Comparison of ENCODE assay signal across 16 cellular contexts in genomic region chr1:232440325-232441059, GRCh38.
A peak's percentile ranks its signal among the peaks of the same experiment; 100 is the strongest.
DNase-seq lines count a peak whose midpoint lies in the region; ATAC-seq and TF ChIP-seq lines count a peak whose summit lies in the region.
"Had no signal": no experiment of that assay in that cellular context is flagged by ENCODE, and none has a peak within 500 bp of the region (broad histone marks: within the 10 kb centered on the region; RNA-seq: fewer than 3 reads in every experiment).

No MANE protein-coding gene starts in this region.

- H3K27ac Mint-ChIP-seq in activated T-helper 1 cell treated with anti-CD3 and anti-CD28 coated beads, Interleukin-12 subunit alpha, Interleukin-12 subunit beta, Interleukin-2, Interleukin-4 antibody, amounts not matched to agents 30 ng/mL and 10 ng/mL and 1 ng/mL, durations not matched to agents 14 hours and 24 hours and 36 hours, result no peak overlapping the region
- H3K27ac Mint-ChIP-seq: activated T-helper 2 cell treated with anti-CD3 and anti-CD28 coated beads, Interferon-gamma antibody, Interleukin-2, Interleukin-4, amounts not matched to agents 10 μg/mL and 5 μg/mL and 100 μg/mL, durations not matched to agents 14 hours and 24 hours and 36 hours; GM23338; nephron progenitor cell had no signal

- DNase-seq in GM12864 (ENCODE audit: low read depth) (peak; percentile 39), MG63 (peak; percentile 46), epithelial cell of esophagus (ENCODE audit: low read depth) (peak; percentile 36), NCI-H1092 (lab: John Stamatoyannopoulos, UW) (no peak)
- DNase-seq in activated T-helper 1 cell treated with anti-CD3 and anti-CD28 coated beads, Interleukin-12 subunit alpha, Interleukin-12 subunit beta, Interleukin-2, Interleukin-4 antibody, amounts not matched to agents 30 ng/mL and 10 ng/mL and 1 ng/mL, durations not matched to agents 14 hours and 24 hours and 36 hours (ENCODE audit: low spot score), result no peak
- DNase-seq: AML-193; NCI-H1417 treated with DMSO at 0.1 percent for 48 hours; nephron progenitor cell; stimulated activated CD4-positive, alpha-beta T cell treated with anti-CD3 and anti-CD28 coated beads, Interleukin-15, amount 100 ng/mL, for 24 hours; substantia nigra had no signal

- H3K27me3 ChIP-seq in MG63, result no peaks in the 10 kb centered on the region
- H3K27me3 ChIP-seq: SJSA1 had no signal

- no peak for TF ChIP-seq CTCF in GM12864 (IDR thresholded peaks at IDR 0.05; ENCODE audit: low read depth, low read length, missing control alignments)
- no peak for TF ChIP-seq CTCF in epithelial cell of esophagus (IDR thresholded peaks at IDR 0.05; ENCODE audit: insufficient read depth, low read depth, low read length, missing control alignments)

- H3K36me3 ChIP-seq in MG63, result peaks cover 81% of the 10 kb centered on the region

- intact Hi-C loops in activated T-helper 1 cell treated with anti-CD3 and anti-CD28 coated beads, Interleukin-12 subunit alpha, Interleukin-12 subunit beta, Interleukin-2, Interleukin-4 antibody, amounts not matched to agents 30 ng/mL and 10 ng/mL and 1 ng/mL, durations not matched to agents 14 hours and 24 hours and 36 hours (cut with micrococcal nuclease), result no loop called here

- ATAC-seq in GM21526 (IDR thresholded peaks at IDR 0.05; ENCODE audit: low FRiP score, unreplicated experiment) (peak; percentile 79), HG03354 (IDR thresholded peaks at IDR 0.05; ENCODE audit: poor library complexity, severe bottlenecking, unreplicated experiment) (no peak)
- ATAC-seq: GM23338 had no signal

- H3K36me3 Mint-ChIP-seq in activated T-helper 1 cell treated with anti-CD3 and anti-CD28 coated beads, Interleukin-12 subunit alpha, Interleukin-12 subunit beta, Interleukin-2, Interleukin-4 antibody, amounts not matched to agents 30 ng/mL and 10 ng/mL and 1 ng/mL, durations not matched to agents 14 hours and 24 hours and 36 hours (ENCODE audit: low read depth), result no peaks in the 10 kb centered on the region

- H3K9me3 ChIP-seq in MG63, result no peaks in the 10 kb centered on the region
- H3K9me3 ChIP-seq: SJSA1 had no signal

- H3K4me3 ChIP-seq in GM12864 (ENCODE audit: low read depth, low read length) (no peak overlapping the region), MG63 (no peak overlapping the region), epithelial cell of esophagus (ENCODE audit: low read length) (no peak overlapping the region)
- H3K4me3 ChIP-seq: coronary artery, GM23338, SJSA1 had no signal

- H3K4me1 Mint-ChIP-seq in activated T-helper 1 cell treated with anti-CD3 and anti-CD28 coated beads, Interleukin-12 subunit alpha, Interleukin-12 subunit beta, Interleukin-2, Interleukin-4 antibody, amounts not matched to agents 30 ng/mL and 10 ng/mL and 1 ng/mL, durations not matched to agents 14 hours and 24 hours and 36 hours (ENCODE audit: low read depth), result peaks cover 14% of the 10 kb centered on the region

- H3K9me3 Mint-ChIP-seq in activated T-helper 1 cell treated with anti-CD3 and anti-CD28 coated beads, Interleukin-12 subunit alpha, Interleukin-12 subunit beta, Interleukin-2, Interleukin-4 antibody, amounts not matched to agents 30 ng/mL and 10 ng/mL and 1 ng/mL, durations not matched to agents 14 hours and 24 hours and 36 hours, result no peaks in the 10 kb centered on the region
- H3K9me3 Mint-ChIP-seq: activated T-helper 2 cell treated with anti-CD3 and anti-CD28 coated beads, Interferon-gamma antibody, Interleukin-2, Interleukin-4, amounts not matched to agents 10 μg/mL and 5 μg/mL and 100 μg/mL, durations not matched to agents 14 hours and 24 hours and 36 hours; GM23338; nephron progenitor cell had no signal

- H3K4me3 Mint-ChIP-seq in activated T-helper 1 cell treated with anti-CD3 and anti-CD28 coated beads, Interleukin-12 subunit alpha, Interleukin-12 subunit beta, Interleukin-2, Interleukin-4 antibody, amounts not matched to agents 30 ng/mL and 10 ng/mL and 1 ng/mL, durations not matched to agents 14 hours and 24 hours and 36 hours, result no peak overlapping the region
- H3K4me3 Mint-ChIP-seq: GM23338, nephron progenitor cell had no signal

- H3K27me3 Mint-ChIP-seq in activated T-helper 1 cell treated with anti-CD3 and anti-CD28 coated beads, Interleukin-12 subunit alpha, Interleukin-12 subunit beta, Interleukin-2, Interleukin-4 antibody, amounts not matched to agents 30 ng/mL and 10 ng/mL and 1 ng/mL, durations not matched to agents 14 hours and 24 hours and 36 hours (ENCODE audit: insufficient read depth), result no peaks in the 10 kb centered on the region

Comparison
In these comparisons a context has a peak if more than half of its experiments do, and no peak if none do; other contexts are left out.
1. DNase-seq: peak in GM12864 (single experiment), MG63 (single experiment) and epithelial cell of esophagus (single experiment); none in NCI-H1092 (single experiment) and activated T-helper 1 cell treated with anti-CD3 and anti-CD28 coated beads, Interleukin-12 subunit alpha, Interleukin-12 subunit beta, Interleukin-2, Interleukin-4 antibody, amounts not matched to agents 30 ng/mL and 10 ng/mL and 1 ng/mL, durations not matched to agents 14 hours and 24 hours and 36 hours (single experiment).